In genomic region chr20:8807480-8808179, GRCh38 we compare ENCODE assay signal across 15 cellular contexts.
DNase-seq lines count a peak whose midpoint lies in the region; ATAC-seq and TF ChIP-seq lines count a peak whose summit lies in the region.
"Had no signal": no experiment of that assay in that cellular context is flagged by ENCODE, and none has a peak within 500 bp of the region (broad histone marks: within the 10 kb centered on the region; RNA-seq: fewer than 3 reads in every experiment).

No MANE protein-coding gene starts in this region.

- H4K91ac ChIP-seq in IMR-90 (ENCODE audit: insufficient read depth, low read depth, low read length): no peak overlapping the region

- no peak overlapping the region for H3K4me3 Mint-ChIP-seq in activated CD8-positive, alpha-beta T cell treated with anti-CD3 and anti-CD28 coated beads for 36 hours
- H3K4me3 Mint-ChIP-seq in stimulated activated naive B cell treated with anti-CD40 and anti-IgM and Interleukin-4, amounts not matched to agents 10 μg/mL and 1 μg/mL and 100 μg/mL, for 72 hours: no peak overlapping the region
- H3K4me3 Mint-ChIP-seq: T-helper 1 cell treated with Interleukin-12 subunit alpha and Interleukin-12 subunit beta and Interleukin-4 antibody, amounts not matched to agents 30 μg/mL and 1 μg/mL, for 36 hours had no signal

- no peaks in the 10 kb centered on the region for H3K9me3 ChIP-seq in IMR-90 (ENCODE audit: control insufficient read depth, insufficient read depth, low read length)
- no peaks in the 10 kb centered on the region for H3K9me3 ChIP-seq in body of pancreas
- H3K9me3 ChIP-seq: HAP-1 had no signal

- intact Hi-C loops in IMR-90 (cut with micrococcal nuclease) (no loop called here), body of pancreas (cut with DNase I) (no loop called here)
- intact Hi-C loops in activated CD8-positive, alpha-beta T cell treated with anti-CD3 and anti-CD28 coated beads for 36 hours (cut with micrococcal nuclease): no loop called here

- H3K36me3 ChIP-seq in IMR-90 (ENCODE audit: control insufficient read depth, insufficient read depth, low read length) (no peaks in the 10 kb centered on the region), body of pancreas (replicated peaks in 1 of 2; ENCODE audit: insufficient read depth in 1 of 2, low read depth in 2 of 2) (no peaks in the 10 kb centered on the region)
- H3K36me3 ChIP-seq: HAP-1 had no signal

- TF ChIP-seq RAD21 in IMR-90 (IDR thresholded peaks at IDR 0.05; ENCODE audit: low read length): no peak

- H3K4me2 ChIP-seq in IMR-90 (ENCODE audit: low read depth, low read length): no peak overlapping the region

- no peak overlapping the region for H2BK15ac ChIP-seq in IMR-90 (ENCODE audit: low read depth, low read length)

- H3K79me1 ChIP-seq in IMR-90 (ENCODE audit: low read depth in 1 of 2, low read length in 2 of 2): no peaks in the 10 kb centered on the region

- no CpG with 5 or more reads among the region's 4 CpGs for WGBS in IMR-90 (ENCODE audit: extremely low coverage in 2 of 2, insufficient read length in 1 of 2), 2 experiments
- 49 to 58% methylated on average over 4 of the region's 4 CpGs for WGBS in body of pancreas, 2 donors

- no peak overlapping the region for H3K18ac ChIP-seq in IMR-90 (ENCODE audit: low read depth, low read length)

- H3K9me1 ChIP-seq in IMR-90 (ENCODE audit: insufficient read depth, low read length): no peaks in the 10 kb centered on the region; the same call in 1 of the 2 replicates

- no peak overlapping the region for H3K4ac ChIP-seq in IMR-90 (ENCODE audit: low read depth, low read length)

- H3K4me1 Mint-ChIP-seq in activated CD8-positive, alpha-beta T cell treated with anti-CD3 and anti-CD28 coated beads for 36 hours (ENCODE audit: low read depth): peaks cover 7% of the 10 kb centered on the region
- peaks cover 0 to 1% of the 10 kb centered on the region in 2 donors for H3K4me1 Mint-ChIP-seq in stimulated activated naive B cell treated with anti-CD40 and anti-IgM and Interleukin-4, amounts not matched to agents 10 μg/mL and 1 μg/mL and 100 μg/mL, for 72 hours

- H2AK5ac ChIP-seq in IMR-90 (ENCODE audit: low read depth, low read length): no peak overlapping the region

- no peaks in the 10 kb centered on the region for H3K27me3 ChIP-seq in IMR-90 (ENCODE audit: control insufficient read depth, insufficient read depth, low read length)
- H3K27me3 ChIP-seq in body of pancreas: no peaks in the 10 kb centered on the region

- H3K9ac ChIP-seq in IMR-90 (ENCODE audit: low read depth, low read length): no peak overlapping the region

- no peak overlapping the region for H3K4me3 ChIP-seq in IMR-90 (ENCODE audit: insufficient read depth, low read depth, low read length)
- no peak overlapping the region for H3K4me3 ChIP-seq in body of pancreas
- H3K4me3 ChIP-seq: HAP-1 had no signal

- TF ChIP-seq POLR2A in IMR-90 (IDR thresholded peaks at IDR 0.05; ENCODE audit: low read depth, low read length) (no peak), body of pancreas (IDR thresholded peaks at IDR 0.05) (no peak)

- no peak overlapping the region for H2BK5ac ChIP-seq in IMR-90 (ENCODE audit: low read depth, low read length, poor library complexity, severe bottlenecking)

- no peak overlapping the region for H4K8ac ChIP-seq in IMR-90 (ENCODE audit: low read depth in 2 of 2, low read length in 2 of 2)

- no peaks in the 10 kb centered on the region for H3K27me3 Mint-ChIP-seq in activated CD8-positive, alpha-beta T cell treated with anti-CD3 and anti-CD28 coated beads for 36 hours
- peaks cover 0 to 6% of the 10 kb centered on the region in 2 donors for H3K27me3 Mint-ChIP-seq in stimulated activated naive B cell treated with anti-CD40 and anti-IgM and Interleukin-4, amounts not matched to agents 10 μg/mL and 1 μg/mL and 100 μg/mL, for 72 hours

- H3K4me1 ChIP-seq in IMR-90 (ENCODE audit: control insufficient read depth, insufficient read depth, low read length): no peaks in the 10 kb centered on the region
- peaks cover 24% of the 10 kb centered on the region for H3K4me1 ChIP-seq in body of pancreas

- H3K27ac Mint-ChIP-seq in activated CD8-positive, alpha-beta T cell treated with anti-CD3 and anti-CD28 coated beads for 36 hours: no peak overlapping the region
- H3K27ac Mint-ChIP-seq in stimulated activated naive B cell treated with anti-CD40 and anti-IgM and Interleukin-4, amounts not matched to agents 10 μg/mL and 1 μg/mL and 100 μg/mL, for 72 hours: no peak overlapping the region
- H3K27ac Mint-ChIP-seq: T-helper 1 cell treated with Interleukin-12 subunit alpha and Interleukin-12 subunit beta and Interleukin-4 antibody, amounts not matched to agents 30 μg/mL and 1 μg/mL, for 36 hours had no signal

- no peak overlapping the region for H2AK9ac ChIP-seq in IMR-90 (replicated peaks; ENCODE audit: low read depth, low read length, poor library complexity)

- H3K56ac ChIP-seq in IMR-90 (ENCODE audit: extremely low read depth, insufficient read depth, low read length): no peak overlapping the region

- no peak overlapping the region for H3K14ac ChIP-seq in IMR-90 (replicated peaks; ENCODE audit: low read depth, low read length)

- H4K5ac ChIP-seq in IMR-90 (ENCODE audit: low read depth, low read length): no peak overlapping the region

- no peaks in the 10 kb centered on the region for H3K36me3 Mint-ChIP-seq in activated CD8-positive, alpha-beta T cell treated with anti-CD3 and anti-CD28 coated beads for 36 hours (ENCODE audit: low read depth)
- no peaks in the 10 kb centered on the region for H3K36me3 Mint-ChIP-seq in stimulated activated naive B cell treated with anti-CD40 and anti-IgM and Interleukin-4, amounts not matched to agents 10 μg/mL and 1 μg/mL and 100 μg/mL, for 72 hours

- DNase-seq in IMR-90: no peak
- peak; percentile 19 for DNase-seq in SK-N-DZ (ENCODE audit: low spot score)
- DNase-seq in body of pancreas: peak; percentile 48 to 80 (median 66)
- DNase-seq in medulla oblongata (ENCODE audit: extremely low spot score): no peak
- no peak for DNase-seq in substantia nigra (lab: John Stamatoyannopoulos, UW)
- DNase-seq in activated CD8-positive, alpha-beta T cell treated with anti-CD3 and anti-CD28 coated beads for 36 hours: no peak
- DNase-seq in stimulated activated naive B cell treated with anti-CD40 and anti-IgM and Interleukin-4, amounts not matched to agents 10 μg/mL and 1 μg/mL and 100 μg/mL, for 72 hours: no peak
- DNase-seq: AML-193, NCI-H1417 treated with DMSO at 0.1 percent for 48 hours, NCI-H187 treated with DMSO at 0.1 percent for 48 hours, NCI-H82, PC-3 had no signal

- no peak overlapping the region for H2BK20ac ChIP-seq in IMR-90 (ENCODE audit: low read depth, low read length)

- no peak overlapping the region for H3K23ac ChIP-seq in IMR-90 (ENCODE audit: low read depth, low read length)

- no peaks in the 10 kb centered on the region for H4K20me1 ChIP-seq in IMR-90 (ENCODE audit: insufficient read depth, low read length)

- no TSS peak for BruUV-seq in IMR-90 (replicated peaks; lab: Mats Ljungman, UMichigan)

- no peak overlapping the region for H2AFZ ChIP-seq in IMR-90 (replicated peaks; ENCODE audit: low read length, poor library complexity)

- ATAC-seq in IMR-90 (ENCODE audit: low read depth) (peak; percentile 37), body of pancreas (peak; percentile 71)
- ATAC-seq in activated CD8-positive, alpha-beta T cell treated with anti-CD3 and anti-CD28 coated beads for 36 hours: no peak
- no peak for ATAC-seq in stimulated activated naive B cell treated with anti-CD40 and anti-IgM and Interleukin-4, amounts not matched to agents 10 μg/mL and 1 μg/mL and 100 μg/mL, for 72 hours (replicated peaks)
- ATAC-seq: PC-3 had no signal

- in situ Hi-C loops in IMR-90 (cut with MboI; ENCODE audit: low sequenced_read_pairs): no loop called here

- CTCF ChIA-PET in IMR-90 (lab: Yijun Ruan, JAX): interaction anchor here (0.6 kb wide), 1 partner anchor 279 kb away, joined by 3 read pairs; no protein-coding TSS in a partner anchor
- CTCF ChIA-PET in activated CD8-positive, alpha-beta T cell treated with anti-CD3 and anti-CD28 coated beads for 36 hours (lab: Charles Lee): no interaction called here

- H2BK120ac ChIP-seq in IMR-90 (ENCODE audit: low read depth, low read length): no peak overlapping the region

- peak overlapping the region; percentile 65; the same call in 1 of the 2 replicates for H3K27ac ChIP-seq in C4-2B
- no peak overlapping the region for H3K27ac ChIP-seq in IMR-90 (ENCODE audit: insufficient read depth, low read length)
- H3K27ac ChIP-seq in body of pancreas: peak overlapping the region in 3 of 4 donors; percentile 5 to 67 (median 62)
- H3K27ac ChIP-seq in substantia nigra (ENCODE audit: low read depth, low read length, poor library complexity, severe bottlenecking): no peak overlapping the region

- TF ChIP-seq CTCF in C4-2B (conservative IDR thresholded peaks at IDR 0.05) (no peak), IMR-90 (conservative IDR thresholded peaks at IDR 0.05; ENCODE audit: low read depth, low read length) (no peak), body of pancreas (IDR thresholded peaks at IDR 0.05) (no peak)
- no peak for TF ChIP-seq CTCF in activated CD8-positive, alpha-beta T cell treated with anti-CD3 and anti-CD28 coated beads for 36 hours (IDR thresholded peaks at IDR 0.05)

- no peaks in the 10 kb centered on the region for H3K9me3 Mint-ChIP-seq in activated CD8-positive, alpha-beta T cell treated with anti-CD3 and anti-CD28 coated beads for 36 hours
- H3K9me3 Mint-ChIP-seq in stimulated activated naive B cell treated with anti-CD40 and anti-IgM and Interleukin-4, amounts not matched to agents 10 μg/mL and 1 μg/mL and 100 μg/mL, for 72 hours: no peaks in the 10 kb centered on the region
- H3K9me3 Mint-ChIP-seq: T-helper 1 cell treated with Interleukin-12 subunit alpha and Interleukin-12 subunit beta and Interleukin-4 antibody, amounts not matched to agents 30 μg/mL and 1 μg/mL, for 36 hours had no signal

- dilution Hi-C loops in IMR-90 (cut with HindIII; ENCODE audit: low sequenced_read_pairs, unreplicated experiment): no loop called here

- POLR2A ChIA-PET in IMR-90 (lab: Charles Lee; ENCODE audit: unreplicated experiment): no interaction called here
- POLR2A ChIA-PET in activated CD8-positive, alpha-beta T cell treated with anti-CD3 and anti-CD28 coated beads for 36 hours (lab: Charles Lee): no interaction called here

TF ChIP-seq in IMR-90, 13 proteins besides CTCF, POLR2A, EP300 and RAD21:
- TF ChIP-seq NFE2L2 (IDR thresholded peaks at IDR 0.05; ENCODE audit: low read depth, low read length) (no peak), MAZ (IDR thresholded peaks at IDR 0.05; ENCODE audit: borderline replicate concordance, low read depth, low read length) (no peak), CHD1 (IDR thresholded peaks at IDR 0.05; ENCODE audit: low read depth, low read length) (no peak), FOS (IDR thresholded peaks at IDR 0.05; ENCODE audit: low read depth, low read length) (no peak)
TF ChIP-seq in IMR-90: peak in this region for 0.

Comparison
In these comparisons a context has a peak if more than half of its experiments do, and no peak if none do; other contexts are left out.
1. H3K27ac ChIP-seq: peak in C4-2B (single experiment) and body of pancreas (3 of 4); none in IMR-90 (single experiment) and substantia nigra (single experiment).
2. ATAC-seq: peak in IMR-90 (single experiment) and body of pancreas (single experiment); none in activated CD8-positive, alpha-beta T cell treated with anti-CD3 and anti-CD28 coated beads for 36 hours (single experiment) and stimulated activated naive B cell treated with anti-CD40 and anti-IgM and Interleukin-4, amounts not matched to agents 10 μg/mL and 1 μg/mL and 100 μg/mL, for 72 hours (0 of 2).
3. DNase-seq: peak in SK-N-DZ (single experiment) and body of pancreas (4 of 4); none in IMR-90 (single experiment), medulla oblongata (single experiment), substantia nigra (0 of 49), activated CD8-positive, alpha-beta T cell treated with anti-CD3 and anti-CD28 coated beads for 36 hours (single experiment) and stimulated activated naive B cell treated with anti-CD40 and anti-IgM and Interleukin-4, amounts not matched to agents 10 μg/mL and 1 μg/mL and 100 μg/mL, for 72 hours (single experiment).